9 cellular contexts compared by ENCODE assay signal in the genomic region with DNA sequence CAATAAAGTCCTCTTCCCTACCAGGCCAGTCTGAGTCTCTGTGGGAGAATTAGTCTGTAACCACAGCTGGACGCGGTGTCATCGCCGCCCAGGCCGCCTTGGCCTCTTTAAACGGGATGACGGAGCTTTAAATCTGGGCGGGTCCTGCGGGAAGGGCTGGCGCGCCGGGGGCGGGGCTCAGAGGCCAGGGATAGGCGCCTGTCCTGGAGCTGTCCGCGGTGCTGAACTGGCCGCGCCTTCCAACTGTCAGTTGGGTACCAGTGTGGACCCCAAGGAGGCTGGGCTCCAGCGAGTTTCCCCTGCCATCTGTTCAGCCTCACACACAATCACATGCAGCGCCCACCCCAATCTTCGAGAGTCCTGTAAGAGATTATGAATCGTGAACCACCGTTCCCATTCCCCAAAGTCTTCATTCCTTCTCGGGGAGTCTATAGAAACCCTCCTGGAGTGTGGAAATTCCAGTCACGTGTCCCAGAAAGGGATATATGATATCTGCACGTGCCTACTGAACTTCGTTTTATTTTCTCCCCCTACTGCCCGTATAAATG. TPM values are rescaled to one million over a fixed set of nuclear protein-coding genes. Genes with fewer than 3 reads are reported as not detected.
DNase-seq lines count a peak whose midpoint lies in the region; ATAC-seq and TF ChIP-seq lines count a peak whose summit lies in the region.
"Had no signal": no experiment of that assay in that cellular context is flagged by ENCODE, and none has a peak within 500 bp of the region (broad histone marks: within the 10 kb centered on the region; RNA-seq: fewer than 3 reads in every experiment).

No MANE protein-coding gene starts in this region.

- BruUV-seq in Panc1 (replicated peaks; lab: Mats Ljungman, UMichigan), result no TSS peak

- POLR2A ChIA-PET in HEK293T (lab: Yijun Ruan, JAX), result interaction anchor here (1.1 to 1.6 kb wide), 2 partner anchors 51 to 139 kb away, joined by 3 to 4 read pairs; no protein-coding TSS in a partner anchor
- POLR2A ChIA-PET in Panc1 (lab: Charles Lee), result interaction anchor here (0.5 to 1.0 kb wide), 3 partner anchors 51 to 232 kb away, joined by 3 to 10 read pairs (median 5); no protein-coding TSS in a partner anchor

- intact Hi-C loops in Panc1 (cut with micrococcal nuclease; ENCODE audit: unreplicated experiment), result no loop called here
- intact Hi-C loops in natural killer cell (cut with micrococcal nuclease), result no loop called here

- no peaks in the 10 kb centered on the region for H3K9me3 ChIP-seq in Panc1 (ENCODE audit: control insufficient read depth, insufficient read depth, low read depth, low read length)
- no peaks in the 10 kb centered on the region for H3K9me3 ChIP-seq in thoracic aorta
- H3K9me3 ChIP-seq: neutrophil had no signal

- CTCF ChIA-PET in HEK293T (lab: Yijun Ruan, JAX) (no interaction called here), Panc1 (lab: Charles Lee) (interaction anchor here (0.5 to 1.1 kb wide), 2 partner anchors 41 to 67 kb away, joined by 3 to 5 read pairs; no protein-coding TSS in a partner anchor)

- peaks cover 22 to 28% of the 10 kb centered on the region in 2 donors for H3K27me3 Mint-ChIP-seq in natural killer cell (ENCODE audit: low read depth in 2 of 2)

- H3K4me1 ChIP-seq in Panc1 (ENCODE audit: control insufficient read depth, insufficient read depth, low read length), result 0 out of 2 replicates have a peak, but pooled peaks cover 2% of the 10 kb centered on the region
- no peaks in the 10 kb centered on the region for H3K4me1 ChIP-seq in thoracic aorta (ENCODE audit: control insufficient read depth in 1 of 2, low read depth in 2 of 2)

- peak overlapping the region in 1 of 2 donors; percentile 46 for H3K27ac Mint-ChIP-seq in natural killer cell

- H3K27ac ChIP-seq in Panc1 (ENCODE audit: low read length) (no peak overlapping the region), thoracic aorta (no peak overlapping the region)
- H3K27ac ChIP-seq: neutrophil had no signal

- no peak overlapping the region for H3K4me3 Mint-ChIP-seq in natural killer cell

- TF ChIP-seq CTCF in Panc1 (IDR thresholded peaks at IDR 0.05) (no peak), natural killer cell (IDR thresholded peaks at IDR 0.05) (no peak), thoracic aorta (IDR thresholded peaks at IDR 0.05) (no peak)

- peak; percentile 82 for DNase-seq in Ammon's horn (ENCODE audit: low spot score)
- peak; percentile 91 for DNase-seq in HEK293T (ENCODE audit: extremely low spot score)
- peak; percentile 50 for DNase-seq in Panc1 (ENCODE audit: low read depth, low spot score)
- peak; percentile 49 to 53 for DNase-seq in activated T-helper 1 cell treated with anti-CD3 and anti-CD28 coated beads, Interleukin-2, amount 50 U/mL, for 16 hours (ENCODE audit: low read depth in 1 of 2, low spot score in 1 of 2)
- DNase-seq in fibroblast of gingiva (ENCODE audit: low read depth), result peak; percentile 81
- peak; percentile 68 for DNase-seq in natural killer cell
- DNase-seq in thoracic aorta (ENCODE audit: low spot score), result peak; percentile 62

- in situ Hi-C loops in Panc1 (cut with HindIII; ENCODE audit: low pct_unique_long_range_greater_than_20kb, low sequenced_read_pairs), result no loop called here

- no peaks in the 10 kb centered on the region for H3K9me3 Mint-ChIP-seq in natural killer cell

- H3K4me3 ChIP-seq in Panc1 (ENCODE audit: low read depth in 2 of 2, low read length in 2 of 2) (no peak overlapping the region), thoracic aorta (no peak overlapping the region)

- no peaks in the 10 kb centered on the region for H3K36me3 ChIP-seq in Panc1 (ENCODE audit: control insufficient read depth, insufficient read depth, low read length)
- H3K36me3 ChIP-seq in thoracic aorta, result no peaks in the 10 kb centered on the region
- H3K36me3 ChIP-seq: neutrophil had no signal

- H3K27me3 ChIP-seq in Panc1 (ENCODE audit: control insufficient read depth, insufficient read depth, low read length) (no peaks in the 10 kb centered on the region), thoracic aorta (replicated peaks; ENCODE audit: insufficient read depth) (no peaks in the 10 kb centered on the region)

- H3K36me3 Mint-ChIP-seq in natural killer cell, result no peaks in the 10 kb centered on the region

- ATAC-seq in Panc1, result peak; percentile 93
- ATAC-seq in natural killer cell, result peak; percentile 66 to 76 (median 72)
- no peak for ATAC-seq in thoracic aorta (ENCODE audit: insufficient number of reproducible peaks, low FRiP score, low read depth)
- no peak for ATAC-seq in GM18873 (IDR thresholded peaks at IDR 0.05; ENCODE audit: low FRiP score, unreplicated experiment)

- peaks cover 12% of the 10 kb centered on the region in 2 donors for H3K4me1 Mint-ChIP-seq in natural killer cell

TF ChIP-seq in HEK293T, 16 proteins besides CTCF, POLR2A, EP300 and RAD21:
- TF ChIP-seq BHLHE40 (IDR thresholded peaks at IDR 0.05; ENCODE audit: borderline replicate concordance) (no peak), ARNT (IDR thresholded peaks at IDR 0.05) (no peak), L3MBTL2 (conservative IDR thresholded peaks at IDR 0.05) (peak; percentile 43; the same call in 1 of the 2 replicates)

RNA-seq across cellular contexts. Expression of a gene that starts 11.5 kb away (rescaled TPM):
- total RNA-seq in Panc1 (2021; ENCODE audit: unreplicated experiment) (74.6 TPM), natural killer cell (not detected), thoracic aorta (10 to 100 TPM; 28.1 to 47.2 TPM)
- polyA plus RNA-seq in Panc1 (2012; ENCODE audit: insufficient read length), result 122 TPM

RNA-seq across cellular contexts. Expression of a gene that starts 20.5 kb away (rescaled TPM):
- total RNA-seq in Panc1 (2021; ENCODE audit: unreplicated experiment) (20.5 TPM), natural killer cell (100 to 1,000 TPM in 2 of 3 donors, 10 to 100 TPM in 1; 90.1 to 220 (median 101) TPM), thoracic aorta (10 to 100 TPM in 1 of 2 donors, 1 to 10 TPM in 1; 5.4 to 32.6 TPM)
- 13.0 TPM for polyA plus RNA-seq in Panc1 (2012; ENCODE audit: insufficient read length)

RNA-seq across cellular contexts. Expression of a gene that starts 22.5 kb away (rescaled TPM):
- 2.9 TPM for total RNA-seq in Panc1 (2021; ENCODE audit: unreplicated experiment)
- polyA plus RNA-seq in Panc1 (2012; ENCODE audit: insufficient read length), result 4.7 TPM
- total RNA-seq in natural killer cell, result 100 to 1,000 TPM; 281 to 307 (median 296) TPM
- 10 to 100 TPM in 1 of 2 donors, 1 to 10 TPM in 1; 4.5 to 13.2 TPM for total RNA-seq in thoracic aorta

RNA-seq across cellular contexts. Expression of a gene that starts 23.1 kb away (rescaled TPM):
- total RNA-seq in Panc1 (2021; ENCODE audit: unreplicated experiment) (5.0 TPM), natural killer cell (under 1 TPM in 1 of 3 donors, not detected in 2; 0.27 TPM), thoracic aorta (under 1 TPM in 1 of 2 donors, not detected in 1; 0.92 TPM)
- 6.5 TPM for polyA plus RNA-seq in Panc1 (2012; ENCODE audit: insufficient read length)

RNA-seq across cellular contexts. Expression of a gene that starts 27.5 kb away (rescaled TPM):
- total RNA-seq in Panc1 (2021; ENCODE audit: unreplicated experiment) (0.67 TPM), natural killer cell (under 1 TPM in 1 of 3 donors, not detected in 2; 0.93 TPM), thoracic aorta (not detected)
- 1.2 TPM for polyA plus RNA-seq in Panc1 (2012; ENCODE audit: insufficient read length)

Comparison
In these comparisons a context has a peak if more than half of its experiments do, and no peak if none do; other contexts are left out.
1. ATAC-seq: peak in Panc1 (single experiment) and natural killer cell (3 of 3); none in thoracic aorta (single experiment) and GM18873 (single experiment).
2. RNA of a gene that starts 11.5 kb away (total RNA-seq): 74.6 TPM in Panc1 (single experiment) and 28.1 to 47.2 TPM in thoracic aorta; not detected in natural killer cell; every median in the first group is over 10 times any median in the second.
3. RNA of a gene that starts 22.5 kb away (total RNA-seq): 281 to 307 TPM in natural killer cell; 4.5 to 13.2 TPM in thoracic aorta and 2.9 TPM in Panc1 (single experiment); every median in the first group is over 10 times any median in the second.
4. Peak in every context shown above with its lines, with median percentiles within 50 percentile points of each other: DNase-seq.